ENCODE assay signal across 8 cellular contexts in the genomic region with DNA sequence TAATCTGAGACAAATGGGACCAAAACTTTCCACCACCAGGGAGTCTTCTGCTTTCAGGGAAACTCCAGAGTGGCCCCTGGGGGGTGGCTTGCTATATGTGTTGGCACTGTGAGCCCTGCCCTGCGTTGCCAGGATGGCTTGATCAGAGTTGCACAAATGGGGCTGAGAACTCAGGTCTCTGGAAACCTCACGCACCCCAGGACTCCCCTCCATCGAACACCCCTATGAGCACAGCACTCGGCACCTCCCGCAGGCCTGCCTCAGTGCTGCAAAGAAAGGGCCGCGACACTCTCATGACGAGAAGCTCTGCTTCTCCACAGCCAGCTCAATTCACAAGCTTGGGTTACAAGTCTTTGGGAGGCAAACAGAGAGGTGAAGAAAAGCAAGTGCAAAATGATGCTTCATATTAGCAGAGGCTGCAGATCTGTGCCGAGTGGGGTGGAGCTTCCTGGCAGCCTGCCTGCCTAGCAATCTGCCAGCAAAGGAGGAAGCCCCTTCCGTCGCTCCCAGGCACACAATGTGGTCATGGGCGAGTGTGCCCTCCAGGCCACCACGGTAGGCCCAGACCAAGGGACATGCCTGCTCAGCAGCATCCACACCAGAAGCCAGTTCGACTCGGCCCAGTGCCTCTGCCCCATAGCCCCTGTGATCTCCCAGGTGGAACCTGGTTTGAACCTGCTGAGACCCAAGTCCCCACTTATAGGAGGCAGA. TPM values are rescaled to one million over a fixed set of nuclear protein-coding genes. Genes with fewer than 3 reads are reported as not detected.
DNase-seq lines count a peak whose midpoint lies in the region; ATAC-seq and TF ChIP-seq lines count a peak whose summit lies in the region.

No MANE protein-coding gene starts in this region.

- peak overlapping the region; percentile 96 to 97 for H3K27ac ChIP-seq in breast epithelium
- peak overlapping the region; percentile 90 to 94 for H3K27ac ChIP-seq in left lung

- peak overlapping the region; percentile 100 for H3K27ac Mint-ChIP-seq in stimulated activated naive B cell treated with anti-CD40 and anti-IgM and Interleukin-4, amounts not matched to agents 10 μg/mL and 1 μg/mL and 100 μg/mL, for 72 hours

- intact Hi-C loops in breast epithelium (cut with DNase I; ENCODE audit: low total_unique reads) (no loop called here), left lung (cut with DNase I) (loop anchor here in 1 of 2 donors (10.0 kb wide), 1 partner anchor 53 kb away; a partner anchor contains a TSS)

- TF ChIP-seq CTCF in breast epithelium (IDR thresholded peaks at IDR 0.05), result peak in 1 of 3 donors; percentile 10
- no peak for TF ChIP-seq CTCF in left lung (IDR thresholded peaks at IDR 0.05)

- no peaks in the 10 kb centered on the region for H3K36me3 ChIP-seq in breast epithelium
- H3K36me3 ChIP-seq in left lung, result peaks cover 0 to 65% of the 10 kb centered on the region in 2 donors

- H3K4me1 Mint-ChIP-seq in stimulated activated naive B cell treated with anti-CD40 and anti-IgM and Interleukin-4, amounts not matched to agents 10 μg/mL and 1 μg/mL and 100 μg/mL, for 72 hours, result peaks cover 87 to 90% of the 10 kb centered on the region in 2 donors

- H3K4me1 ChIP-seq in breast epithelium (peaks cover 48 to 81% of the 10 kb centered on the region in 2 donors), left lung (peaks cover 94 to 100% of the 10 kb centered on the region in 2 donors)

- H3K4me3 ChIP-seq in breast epithelium, result peak overlapping the region in 1 of 3 donors; percentile 44
- H3K4me3 ChIP-seq in left lung, result peak overlapping the region in 1 of 2 donors; percentile 3

- no peaks in the 10 kb centered on the region for H3K9me3 Mint-ChIP-seq in stimulated activated naive B cell treated with anti-CD40 and anti-IgM and Interleukin-4, amounts not matched to agents 10 μg/mL and 1 μg/mL and 100 μg/mL, for 72 hours

- H3K27me3 ChIP-seq in breast epithelium, result no peaks in the 10 kb centered on the region
- H3K27me3 ChIP-seq in left lung, result no peaks in the 10 kb centered on the region

- no peak for TF ChIP-seq POLR2A in breast epithelium (IDR thresholded peaks at IDR 0.05)

- H3K4me3 Mint-ChIP-seq in stimulated activated naive B cell treated with anti-CD40 and anti-IgM and Interleukin-4, amounts not matched to agents 10 μg/mL and 1 μg/mL and 100 μg/mL, for 72 hours, result peak overlapping the region; percentile 84

- peaks cover 81 to 89% of the 10 kb centered on the region in 2 donors for H3K36me3 Mint-ChIP-seq in stimulated activated naive B cell treated with anti-CD40 and anti-IgM and Interleukin-4, amounts not matched to agents 10 μg/mL and 1 μg/mL and 100 μg/mL, for 72 hours

- no peaks in the 10 kb centered on the region for H3K27me3 Mint-ChIP-seq in stimulated activated naive B cell treated with anti-CD40 and anti-IgM and Interleukin-4, amounts not matched to agents 10 μg/mL and 1 μg/mL and 100 μg/mL, for 72 hours

- H3K9me3 ChIP-seq in breast epithelium, result no peaks in the 10 kb centered on the region
- H3K9me3 ChIP-seq in left lung, result no peaks in the 10 kb centered on the region

- ATAC-seq in left lung (peak; percentile 12), GM21423 (IDR thresholded peaks at IDR 0.05; ENCODE audit: unreplicated experiment) (no peak)
- ATAC-seq in stimulated activated naive B cell treated with anti-CD40 and anti-IgM and Interleukin-4, amounts not matched to agents 10 μg/mL and 1 μg/mL and 100 μg/mL, for 72 hours (replicated peaks), result peak; percentile 38 to 42

- DNase-seq in DMS 273 treated with DMSO at 0.1 percent for 48 hours (lab: John Stamatoyannopoulos, UW) (peak; percentile 23), HT1080 (ENCODE audit: low read depth) (peak; percentile 78), T follicular helper cell (ENCODE audit: low read depth) (peak; percentile 42), breast epithelium (ENCODE audit: low spot score in 2 of 2) (no peak), left lung (peak; percentile 77 to 89), cerebellar nuclear complex (lab: John Stamatoyannopoulos, UW) (no peak)
- peak; percentile 61 for DNase-seq in stimulated activated naive B cell treated with anti-CD40 and anti-IgM and Interleukin-4, amounts not matched to agents 10 μg/mL and 1 μg/mL and 100 μg/mL, for 72 hours

RNA-seq across cellular contexts. Expression of a gene that starts 55.7 kb away (rescaled TPM):
- total RNA-seq in HT1080 (2014; rRNA removed; shearing (Covaris generic)), result 277 and 308 TPM in 2 replicates
- polyA plus RNA-seq in HT1080 (2015; cell fraction: cytosol; rRNA removed), result 165 and 169 TPM in 2 replicates
- polyA plus RNA-seq in HT1080 (2015; cell fraction: nucleus; rRNA removed), result 579 and 585 TPM in 2 replicates
- total RNA-seq in breast epithelium (100 to 1,000 TPM; 169 to 392 (median 268) TPM), left lung (100 to 1,000 TPM; 754 to 761 TPM)

Comparison
In these comparisons a context has a peak if more than half of its experiments do, and no peak if none do; other contexts are left out.
1. DNase-seq: peak in DMS 273 treated with DMSO at 0.1 percent for 48 hours (single experiment), HT1080 (single experiment), T follicular helper cell (single experiment), left lung (2 of 2) and stimulated activated naive B cell treated with anti-CD40 and anti-IgM and Interleukin-4, amounts not matched to agents 10 μg/mL and 1 μg/mL and 100 μg/mL, for 72 hours (single experiment); none in breast epithelium (0 of 2) and cerebellar nuclear complex (0 of 2).